In genomic region chr6:167826230-167827061, GRCh38 we compare ENCODE assay signal across 1 cellular context.
TF ChIP-seq lines count a peak whose summit lies in the region.

Gene AFDN (plus strand): TSS chr6:167826911. CDS start chr6:167827133, 222 bp downstream.

TF ChIP-seq in K562, 482 proteins besides CTCF, POLR2A, EP300 and RAD21 (continued from another document and continues in another):
- TF ChIP-seq NKRF (IDR thresholded peaks at IDR 0.05; ENCODE audit: borderline replicate concordance): 0 out of 2 replicates have a peak, but pooled peaks have one; percentile 26
- no peak for TF ChIP-seq MAFG (tag; conservative IDR thresholded peaks at IDR 0.05)
- TF ChIP-seq ZNF507 (tag; conservative IDR thresholded peaks at IDR 0.05): no peak
- peak; percentile 48 to 73; a peak in 3 of 4 replicates for TF ChIP-seq MAZ (CRISPR knock-in tag; conservative IDR thresholded peaks at IDR 0.05 in 1 of 2, IDR thresholded peaks at IDR 0.05 in 1 of 2)
- TF ChIP-seq PML (IDR thresholded peaks at IDR 0.05; ENCODE audit: low read length): 0 out of 2 replicates have a peak, but pooled peaks have one; percentile 34
- no peak for TF ChIP-seq NCOR1 (IDR thresholded peaks at IDR 0.05)
- no peak for TF ChIP-seq FUS (optimal IDR thresholded peaks at IDR 0.05; ENCODE audit: low read depth, low read length)
- TF ChIP-seq XRCC3 (IDR thresholded peaks at IDR 0.05): no peak
- TF ChIP-seq RBBP5 (IDR thresholded peaks at IDR 0.05; ENCODE audit: borderline replicate concordance, insufficient read depth, low read length, poor library complexity, severe bottlenecking): peak; percentile 83
- TF ChIP-seq CBFB (CRISPR knock-in tag; IDR thresholded peaks at IDR 0.05): no peak
- TF ChIP-seq ZBTB33 (CRISPR knock-in tag; IDR thresholded peaks at IDR 0.05): no peak
- TF ChIP-seq KLF16 (IDR thresholded peaks at IDR 0.05): 0 out of 2 replicates have a peak, but pooled peaks have one; percentile 14
- TF ChIP-seq SAFB2 (IDR thresholded peaks at IDR 0.05; ENCODE audit: borderline replicate concordance, low read depth, low read length, severe bottlenecking): no peak
- no peak for TF ChIP-seq CBX1 (IDR thresholded peaks at IDR 0.05; ENCODE audit: low read depth)
- TF ChIP-seq ZFPM2 (CRISPR knock-in tag; IDR thresholded peaks at IDR 0.05): no peak
- TF ChIP-seq TFAP4 (CRISPR knock-in tag; IDR thresholded peaks at IDR 0.05; ENCODE audit: borderline replicate concordance): 0 out of 2 replicates have a peak, but pooled peaks have one; percentile 44
- TF ChIP-seq MED1 (CRISPR knock-in tag; IDR thresholded peaks at IDR 0.05; ENCODE audit: borderline replicate concordance): no peak
- peak; percentile 73 for TF ChIP-seq CXXC5 (CRISPR knock-in tag; IDR thresholded peaks at IDR 0.05)
- TF ChIP-seq ZNF174 (CRISPR knock-in tag; IDR thresholded peaks at IDR 0.05): no peak
- TF ChIP-seq TEAD4 (IDR thresholded peaks at IDR 0.05; ENCODE audit: low read length): no peak
- peak; percentile 80; the same call in 1 of the 2 replicates for TF ChIP-seq TEAD4 (CRISPR knock-in tag; IDR thresholded peaks at IDR 0.05; ENCODE audit: borderline replicate concordance)
- no peak for TF ChIP-seq ZNF184 (CRISPR knock-in tag; IDR thresholded peaks at IDR 0.05)
- TF ChIP-seq NCOA6 (IDR thresholded peaks at IDR 0.05): peak; percentile 88
- peak; percentile 62 for TF ChIP-seq ZBTB40 (IDR thresholded peaks at IDR 0.05)
- no peak for TF ChIP-seq ZBTB40 (CRISPR knock-in tag; IDR thresholded peaks at IDR 0.05)
- TF ChIP-seq FOXA1 (IDR thresholded peaks at IDR 0.05; ENCODE audit: borderline replicate concordance): no peak
- TF ChIP-seq HNRNPK (IDR thresholded peaks at IDR 0.05; ENCODE audit: low read depth, low read length, poor library complexity, severe bottlenecking): no peak
- no peak for TF ChIP-seq ZNF764 (CRISPR knock-in tag; IDR thresholded peaks at IDR 0.05; ENCODE audit: low read depth)
- TF ChIP-seq C11orf30 (IDR thresholded peaks at IDR 0.05; ENCODE audit: low read depth): no peak
- peak; percentile 38; the same call in 1 of the 2 replicates for TF ChIP-seq ZBTB9 (CRISPR knock-in tag; IDR thresholded peaks at IDR 0.05)
- TF ChIP-seq OTX1 (CRISPR knock-in tag; IDR thresholded peaks at IDR 0.05): no peak
- no peak for TF ChIP-seq ZC3H11A (IDR thresholded peaks at IDR 0.05; ENCODE audit: low read depth, low read length)
- TF ChIP-seq SIN3B (IDR thresholded peaks at IDR 0.05; ENCODE audit: low read depth): no peak
- no peak for TF ChIP-seq ARNT (IDR thresholded peaks at IDR 0.05)
- no peak for TF ChIP-seq AFF4 (CRISPR knock-in tag; IDR thresholded peaks at IDR 0.05)
- no peak for TF ChIP-seq TCF15 (CRISPR knock-in tag; IDR thresholded peaks at IDR 0.05)
- TF ChIP-seq JUND (IDR thresholded peaks at IDR 0.05; ENCODE audit: borderline replicate concordance, low read depth, low read length): 0 out of 2 replicates have a peak, but pooled peaks have one; percentile 3
- no peak for TF ChIP-seq JUND (tag; IDR thresholded peaks at IDR 0.05; ENCODE audit: borderline replicate concordance, low read depth, low read length)
- no peak for TF ChIP-seq IFI16 (CRISPR knock-in tag; IDR thresholded peaks at IDR 0.05)
